1 cellular context compared by ENCODE assay signal in genomic region chr3:13579089-13579488, GRCh38.
TF ChIP-seq lines count a peak whose summit lies in the region.

No MANE protein-coding gene starts in this region.

TF ChIP-seq in IMR-90, 13 proteins besides CTCF, POLR2A, EP300 and RAD21 (continued from another document):
- no peak for TF ChIP-seq RFX5 (IDR thresholded peaks at IDR 0.05; ENCODE audit: low read depth, low read length)
